25 cellular contexts compared by ENCODE assay signal in genomic region chr2:151657667-151658076, GRCh38.
"Had no signal": no experiment of that assay in that cellular context is flagged by ENCODE, and none has a peak within 500 bp of the region (broad histone marks: within the 10 kb centered on the region; RNA-seq: fewer than 3 reads in every experiment).

No MANE protein-coding gene starts in this region.

- H3K27me3 ChIP-seq: adrenal gland, cardiac muscle cell, ovary, stomach, suprapubic skin, tibial nerve had no signal

- H3K4me1 ChIP-seq: adrenal gland, prostate gland, stomach, suprapubic skin, tibial nerve had no signal

- H3K27me3 Mint-ChIP-seq: activated naive CD8-positive, alpha-beta T cell; natural killer cell treated with Interleukin-12 subunit alpha and Interleukin-12 subunit beta and Interleukin-15 and Interleukin-18, amount 100 ng/mL, for 72 hours had no signal

- H3K27ac Mint-ChIP-seq: activated naive CD8-positive, alpha-beta T cell; activated T-helper 2 cell treated with anti-CD3 and anti-CD28 coated beads, Interferon-gamma antibody, Interleukin-2, Interleukin-4, amounts not matched to agents 10 μg/mL and 5 μg/mL and 100 μg/mL, durations not matched to agents 14 hours and 24 hours and 36 hours; natural killer cell treated with Interleukin-12 subunit alpha and Interleukin-12 subunit beta and Interleukin-15 and Interleukin-18, amount 100 ng/mL, for 72 hours; stimulated activated effector memory CD8-positive, alpha-beta T cell treated with anti-CD3 and anti-CD28 coated beads, Interleukin-12 subunit alpha, Interleukin-12 subunit beta, amount 100 ng/mL, for 72 hours had no signal

- H3K36me3 Mint-ChIP-seq: activated naive CD8-positive, alpha-beta T cell; stimulated activated effector memory CD8-positive, alpha-beta T cell treated with anti-CD3 and anti-CD28 coated beads, Interleukin-12 subunit alpha, Interleukin-12 subunit beta, amount 100 ng/mL, for 72 hours had no signal

- H3K4me3 ChIP-seq: adrenal gland, cardiac muscle cell, ovary, prostate gland, skin epidermis, stomach, suprapubic skin, tibial nerve had no signal

- H3K36me3 ChIP-seq: adrenal gland, cardiac muscle cell, ovary, prostate gland, stomach, suprapubic skin, tibial nerve had no signal

- DNase-seq: activated CD4-positive, alpha-beta T cell treated with anti-CD3 and anti-CD28 coated beads for 1 hour; activated CD8-positive, alpha-beta memory T cell treated with anti-CD3 and anti-CD28 coated beads, Interleukin-2, amount 50 U/mL, for 48 hours; activated naive CD4-positive, alpha-beta T cell; activated T-cell treated with anti-CD3 and anti-CD28 coated beads, Interleukin-2, amount 50 U/mL, for 4 hours; adrenal gland; dermis blood vessel endothelial cell; effector CD8-positive, alpha-beta T cell; hippocampal formation; left ventricle myocardium superior; mammary epithelial cell; midbrain; ovary; right cardiac atrium; stimulated activated CD4-positive, alpha-beta T cell treated with anti-CD3 and anti-CD28 coated beads, Interleukin-2, amount 100 ng/mL, for 24 hours; stomach; T-helper 1 cell had no signal

- H3K27ac ChIP-seq: adrenal gland, cardiac muscle cell, ovary, prostate gland, skin epidermis, stomach, suprapubic skin, tibial nerve had no signal

- H3K9me3 ChIP-seq: adrenal gland, ovary, prostate gland, stomach, suprapubic skin, tibial nerve had no signal

- H3K4me3 Mint-ChIP-seq: activated naive CD8-positive, alpha-beta T cell; activated T-cell treated with anti-CD3 and anti-CD28 coated beads, Interleukin-2, amount 50 U/mL, for 4 hours; natural killer cell treated with Interleukin-12 subunit alpha and Interleukin-12 subunit beta and Interleukin-15 and Interleukin-18, amount 100 ng/mL, for 72 hours; stimulated activated effector memory CD8-positive, alpha-beta T cell treated with anti-CD3 and anti-CD28 coated beads, Interleukin-12 subunit alpha, Interleukin-12 subunit beta, amount 100 ng/mL, for 72 hours had no signal

- H3K9me3 Mint-ChIP-seq: activated T-cell treated with anti-CD3 and anti-CD28 coated beads, Interleukin-2, amount 50 U/mL, for 4 hours; activated T-helper 2 cell treated with anti-CD3 and anti-CD28 coated beads, Interferon-gamma antibody, Interleukin-2, Interleukin-4, amounts not matched to agents 10 μg/mL and 5 μg/mL and 100 μg/mL, durations not matched to agents 14 hours and 24 hours and 36 hours; natural killer cell treated with Interleukin-12 subunit alpha and Interleukin-12 subunit beta and Interleukin-15 and Interleukin-18, amount 100 ng/mL, for 72 hours; stimulated activated effector memory CD8-positive, alpha-beta T cell treated with anti-CD3 and anti-CD28 coated beads, Interleukin-12 subunit alpha, Interleukin-12 subunit beta, amount 100 ng/mL, for 72 hours had no signal
